ENCODE assay signal across 25 cellular contexts in genomic region chr2:109348190-109348589, GRCh38.
A peak's percentile ranks its signal among the peaks of the same experiment; 100 is the strongest.
DNase-seq lines count a peak whose midpoint lies in the region; ATAC-seq and TF ChIP-seq lines count a peak whose summit lies in the region.
"Had no signal": no experiment of that assay in that cellular context is flagged by ENCODE, and none has a peak within 500 bp of the region (broad histone marks: within the 10 kb centered on the region; RNA-seq: fewer than 3 reads in every experiment).

No MANE protein-coding gene starts in this region.

- H3K36me3 ChIP-seq in thymus (ENCODE audit: control insufficient read depth, insufficient read depth), result no peaks in the 10 kb centered on the region
- H3K36me3 ChIP-seq: cardiac muscle cell, upper lobe of right lung had no signal

- no peak overlapping the region for H3K4me3 Mint-ChIP-seq in activated naive CD8-positive, alpha-beta T cell treated with anti-CD3 and anti-CD28 coated beads, Interleukin-2, amount 10 ng/mL, durations not matched to agents 7 days and 5 days
- H3K4me3 Mint-ChIP-seq in activated naive CD8-positive, alpha-beta T cell treated with anti-CD3 and anti-CD28 coated beads for 36 hours, result no peak overlapping the region
- H3K4me3 Mint-ChIP-seq: dendritic cell treated with granulocyte-macrophage colony-stimulating factor and Interleukin-4, amounts not matched to agents 40 ng/mL and 50 ng/mL, for 4 days had no signal

- DNase-seq in activated naive CD8-positive, alpha-beta T cell treated with anti-CD3 and anti-CD28 coated beads, Interleukin-2, amount 10 ng/mL, durations not matched to agents 7 days and 5 days, result no peak
- no peak for DNase-seq in activated naive CD8-positive, alpha-beta T cell treated with anti-CD3 and anti-CD28 coated beads for 36 hours
- DNase-seq in activated T-cell treated with anti-CD3 and anti-CD28 coated beads for 4 hours, result no peak
- DNase-seq in GM13977 (ENCODE audit: low spot score), result no peak
- DNase-seq: activated B cell treated with CpG ODN at 0.5 μM for 24 hours, amniotic stem cell, DMS53, GF-D8, glutamatergic neuron, left cardiac atrium, mesendoderm, NCI-H146, NCI-H526, T-helper 9 cell had no signal

- H3K36me3 Mint-ChIP-seq in activated naive CD8-positive, alpha-beta T cell treated with anti-CD3 and anti-CD28 coated beads, Interleukin-2, amount 10 ng/mL, durations not matched to agents 7 days and 5 days, result no peaks in the 10 kb centered on the region
- H3K36me3 Mint-ChIP-seq in activated naive CD8-positive, alpha-beta T cell treated with anti-CD3 and anti-CD28 coated beads for 36 hours, result no peaks in the 10 kb centered on the region
- H3K36me3 Mint-ChIP-seq: CD14-positive monocyte, naive B cell had no signal

- peaks cover 24% of the 10 kb centered on the region for H3K4me1 Mint-ChIP-seq in activated naive CD8-positive, alpha-beta T cell treated with anti-CD3 and anti-CD28 coated beads, Interleukin-2, amount 10 ng/mL, durations not matched to agents 7 days and 5 days
- H3K4me1 Mint-ChIP-seq in activated naive CD8-positive, alpha-beta T cell treated with anti-CD3 and anti-CD28 coated beads for 36 hours, result peaks cover 47% of the 10 kb centered on the region

- no peaks in the 10 kb centered on the region for H3K9me3 Mint-ChIP-seq in activated naive CD8-positive, alpha-beta T cell treated with anti-CD3 and anti-CD28 coated beads, Interleukin-2, amount 10 ng/mL, durations not matched to agents 7 days and 5 days
- no peaks in the 10 kb centered on the region for H3K9me3 Mint-ChIP-seq in activated naive CD8-positive, alpha-beta T cell treated with anti-CD3 and anti-CD28 coated beads for 36 hours
- H3K9me3 Mint-ChIP-seq: activated B cell treated with CpG ODN at 0.5 μM for 24 hours; dendritic cell treated with granulocyte-macrophage colony-stimulating factor and Interleukin-4, amounts not matched to agents 40 ng/mL and 50 ng/mL, for 4 days; naive B cell had no signal

- ATAC-seq in activated naive CD8-positive, alpha-beta T cell treated with anti-CD3 and anti-CD28 coated beads, Interleukin-2, amount 10 ng/mL, durations not matched to agents 7 days and 5 days (ENCODE audit: low read depth), result no peak
- peak; percentile 8 for ATAC-seq in HG03097 (IDR thresholded peaks at IDR 0.05; ENCODE audit: low FRiP score, unreplicated experiment)
- ATAC-seq: HCT116, K562, sciatic nerve, upper lobe of right lung had no signal

- in situ Hi-C loops in GM13977 (cut with MboI; ENCODE audit: low pct_unique_long_range_greater_than_20kb, low sequenced_read_pairs, unreplicated experiment), result no loop called here

- no peak overlapping the region for H3K4me3 ChIP-seq in thymus (ENCODE audit: low read length)
- H3K4me3 ChIP-seq: cardiac muscle cell, K562, upper lobe of right lung had no signal

- H3K9me3 ChIP-seq in thymus (ENCODE audit: control insufficient read depth), result no peaks in the 10 kb centered on the region
- H3K9me3 ChIP-seq: upper lobe of right lung had no signal

- WGBS in thymus, result 90% methylated on average over 3 of the region's 3 CpGs

- POLR2A ChIA-PET in activated naive CD8-positive, alpha-beta T cell treated with anti-CD3 and anti-CD28 coated beads, Interleukin-2, amount 10 ng/mL, durations not matched to agents 7 days and 5 days (lab: Charles Lee), result interaction anchor here (1.2 to 1.3 kb wide), 3 partner anchors 12 to 132 kb away, joined by 3 to 6 read pairs (median 4); no protein-coding TSS in a partner anchor

- peak overlapping the region; percentile 5 for H3K27ac ChIP-seq in cingulate gyrus (ENCODE audit: low read depth, low read length)
- H3K27ac ChIP-seq in thymus (ENCODE audit: low read depth), result peak overlapping the region; percentile 21
- H3K27ac ChIP-seq: cardiac muscle cell, upper lobe of right lung had no signal

- no peaks in the 10 kb centered on the region for H3K27me3 Mint-ChIP-seq in activated naive CD8-positive, alpha-beta T cell treated with anti-CD3 and anti-CD28 coated beads, Interleukin-2, amount 10 ng/mL, durations not matched to agents 7 days and 5 days
- no peaks in the 10 kb centered on the region for H3K27me3 Mint-ChIP-seq in activated naive CD8-positive, alpha-beta T cell treated with anti-CD3 and anti-CD28 coated beads for 36 hours

- no peaks in the 10 kb centered on the region for H3K27me3 ChIP-seq in thymus (ENCODE audit: control insufficient read depth, insufficient read depth)
- H3K27me3 ChIP-seq: cardiac muscle cell, upper lobe of right lung had no signal

- TF ChIP-seq CTCF in GM13977 (IDR thresholded peaks at IDR 0.05; ENCODE audit: extremely low read depth, insufficient read depth, missing control alignments), result no peak

- peaks cover 16% of the 10 kb centered on the region for H3K4me1 ChIP-seq in thymus (ENCODE audit: control insufficient read depth, insufficient read depth, low read length)

- H3K27ac Mint-ChIP-seq in activated naive CD8-positive, alpha-beta T cell treated with anti-CD3 and anti-CD28 coated beads, Interleukin-2, amount 10 ng/mL, durations not matched to agents 7 days and 5 days, result peak overlapping the region; percentile 87
- no peak overlapping the region for H3K27ac Mint-ChIP-seq in activated naive CD8-positive, alpha-beta T cell treated with anti-CD3 and anti-CD28 coated beads for 36 hours
- H3K27ac Mint-ChIP-seq: activated B cell treated with CpG ODN at 0.5 μM for 24 hours; dendritic cell treated with granulocyte-macrophage colony-stimulating factor and Interleukin-4, amounts not matched to agents 40 ng/mL and 50 ng/mL, for 4 days had no signal
